Comparison of ENCODE assay signal across 8 cellular contexts in the genomic region with DNA sequence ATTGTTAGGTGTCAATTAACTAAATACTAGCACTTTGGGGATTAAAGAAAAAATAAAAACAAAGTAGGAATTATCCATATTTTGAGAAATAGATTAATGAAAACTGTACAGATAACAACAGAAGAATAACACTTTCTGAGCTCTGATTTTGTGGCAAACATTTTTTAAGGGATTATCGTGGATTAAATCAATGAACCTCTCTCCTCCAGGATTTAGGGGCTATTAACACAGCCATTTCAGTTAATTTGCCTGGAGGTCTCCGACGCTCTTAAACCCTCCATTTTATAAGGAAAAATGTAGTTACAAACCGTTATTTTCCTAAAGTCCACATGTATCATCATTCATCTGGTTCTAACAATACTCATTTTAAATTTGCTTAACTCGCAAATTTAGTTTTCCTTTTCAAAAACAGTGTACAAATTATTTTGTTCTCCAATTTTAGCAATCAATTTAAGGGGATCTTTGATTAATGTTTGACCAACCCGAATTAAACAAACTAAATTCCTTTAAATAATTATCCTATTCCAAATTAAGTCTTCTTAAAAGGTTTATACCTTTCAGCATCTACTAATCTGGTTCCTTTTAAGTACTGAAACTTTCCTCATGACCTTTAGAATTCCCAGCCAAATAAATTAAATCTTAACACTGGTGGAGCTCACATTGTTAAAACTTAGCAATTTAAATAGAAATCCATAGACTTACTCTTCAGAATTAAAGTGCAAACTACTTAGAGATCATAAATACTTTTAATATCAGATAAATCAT. TPM values are rescaled to one million over a fixed set of nuclear protein-coding genes. Genes with fewer than 3 reads are reported as not detected.
A peak's percentile ranks its signal among the peaks of the same experiment; 100 is the strongest.
DNase-seq lines count a peak whose midpoint lies in the region; ATAC-seq and TF ChIP-seq lines count a peak whose summit lies in the region.

No MANE protein-coding gene starts in this region.

- H3K27me3 ChIP-seq in CD8-positive, alpha-beta memory T cell (ENCODE audit: insufficient read depth, low read length, poor library complexity, severe bottlenecking), result no peaks in the 10 kb centered on the region
- H3K27me3 ChIP-seq in NT2/D1 (ENCODE audit: insufficient read depth, insufficient read length) (no peaks in the 10 kb centered on the region), dorsolateral prefrontal cortex (peaks cover 0 to 33% (median under 1%) of the 10 kb centered on the region in 45 donors), neural cell (ENCODE audit: insufficient read depth, low read depth, low read length) (no peaks in the 10 kb centered on the region)

- no peaks in the 10 kb centered on the region for H3K9me3 ChIP-seq in CD8-positive, alpha-beta memory T cell (ENCODE audit: low read length)
- H3K9me3 ChIP-seq in NT2/D1 (ENCODE audit: insufficient read depth, low read length) (no peaks in the 10 kb centered on the region), neural cell (ENCODE audit: low read length) (no peaks in the 10 kb centered on the region)

- peaks cover 34% of the 10 kb centered on the region for H3K4me1 ChIP-seq in CD8-positive, alpha-beta memory T cell (ENCODE audit: insufficient read depth, low read length)
- peaks cover 6% of the 10 kb centered on the region for H3K4me1 ChIP-seq in NT2/D1 (ENCODE audit: insufficient read depth, insufficient read length)

- TF ChIP-seq RAD21 in neural cell (conservative IDR thresholded peaks at IDR 0.05), result no peak

- TF ChIP-seq EP300 in neural cell (conservative IDR thresholded peaks at IDR 0.05; ENCODE audit: poor library complexity, severe bottlenecking), result no peak

- H3K9me2 ChIP-seq in neural cell (ENCODE audit: insufficient read depth, low read length), result no peaks in the 10 kb centered on the region

- H3K9ac ChIP-seq in NT2/D1 (ENCODE audit: insufficient read length, low read depth) (peak overlapping the region; percentile 94), neural cell (ENCODE audit: low read length) (peak overlapping the region; percentile 85)

- TF ChIP-seq CTCF in dorsolateral prefrontal cortex (IDR thresholded peaks at IDR 0.05 in 54 of 56, conservative IDR thresholded peaks at IDR 0.05 in 2 of 56; ENCODE audit: low read depth in 1 of 56, partially characterized antibody in 56 of 56) (no peak), neural cell (IDR thresholded peaks at IDR 0.05; ENCODE audit: poor library complexity, severe bottlenecking) (no peak)

- H3K79me2 ChIP-seq in neural cell (replicated peaks; ENCODE audit: insufficient read depth, low read length), result peaks cover 38% of the 10 kb centered on the region

- H3K36me3 Mint-ChIP-seq in CD8-positive, alpha-beta memory T cell, result peaks cover 0 to 20% (median 0%) of the 10 kb centered on the region in 3 donors

- H3K4me3 Mint-ChIP-seq in CD8-positive, alpha-beta memory T cell, result peak overlapping the region; percentile 91 to 99 (median 96)

- intact Hi-C loops in dorsolateral prefrontal cortex (cut with DNase I), result loop anchor here in 1 of 2 donors (1.0 to 5.0 kb wide), 3 partner anchors 31 to 289 kb away; partner anchors contain the start of genes IBA57, RNF187 and TRIM11

- H3K36me3 ChIP-seq in CD8-positive, alpha-beta memory T cell (ENCODE audit: insufficient read depth, low read length), result no peaks in the 10 kb centered on the region
- H3K36me3 ChIP-seq in NT2/D1 (ENCODE audit: insufficient read depth, insufficient read length, low read length) (peaks cover 5% of the 10 kb centered on the region), neural cell (ENCODE audit: insufficient read depth, low read length) (no peaks in the 10 kb centered on the region)

- H3K9me3 Mint-ChIP-seq in CD8-positive, alpha-beta memory T cell, result peaks cover 0 to 2% (median 0%) of the 10 kb centered on the region in 5 donors

- CTCF ChIA-PET in CD8-positive, alpha-beta memory T cell (lab: Charles Lee), result interaction anchor here (1.4 to 1.6 kb wide), 2 partner anchors 9 to 326 kb away, joined by 3 to 8 read pairs; no protein-coding TSS in a partner anchor

- peaks cover 0 to 9% of the 10 kb centered on the region in 2 donors for H3K27me3 Mint-ChIP-seq in CD8-positive, alpha-beta memory T cell

- peaks cover 37 to 57% (median 50%) of the 10 kb centered on the region in 3 donors for H3K4me1 Mint-ChIP-seq in CD8-positive, alpha-beta memory T cell

- no peak for ATAC-seq in HG03139 (IDR thresholded peaks at IDR 0.05; ENCODE audit: unreplicated experiment)

- H3K4me2 ChIP-seq in neural cell (ENCODE audit: low read length), result peak overlapping the region; percentile 97

- POLR2A ChIA-PET in CD8-positive, alpha-beta memory T cell (lab: Charles Lee), result interaction anchor here (1.1 to 2.9 kb wide), 3 partner anchors 9 to 50 kb away, joined by 3 to 28 read pairs (median 7); partner anchors contain the start of gene TRIM11

- no peaks in the 10 kb centered on the region for H3F3A ChIP-seq in neural cell (ENCODE audit: insufficient read depth, low read length, poor library complexity, severe bottlenecking)

- H3K4me3 ChIP-seq in CD8-positive, alpha-beta memory T cell (ENCODE audit: low read length), result peak overlapping the region; percentile 87
- H3K4me3 ChIP-seq in NT2/D1 (ENCODE audit: insufficient read length, low read depth) (peak overlapping the region; percentile 97), dorsolateral prefrontal cortex (peak overlapping the region; percentile 49 to 84 (median 71)), neural cell (ENCODE audit: low read length) (peak overlapping the region; percentile 78)

- H4K20me1 ChIP-seq in neural cell (ENCODE audit: insufficient read depth), result no peaks in the 10 kb centered on the region

- H2AFZ ChIP-seq in neural cell (ENCODE audit: low read depth, low read length), result no peak overlapping the region

- peak overlapping the region; percentile 95 for H3K27ac ChIP-seq in CD8-positive, alpha-beta memory T cell (ENCODE audit: low read depth, low read length)
- H3K27ac ChIP-seq in dorsolateral prefrontal cortex (peak overlapping the region in 54 of 59 donors; percentile 6 to 97 (median 91)), neural cell (ENCODE audit: low read length) (peak overlapping the region; percentile 92)

- H3K27ac Mint-ChIP-seq in CD8-positive, alpha-beta memory T cell, result peak overlapping the region; percentile 98 to 100 (median 99)

- DNase-seq in CD8-positive, alpha-beta memory T cell, result no peak
- no peak for DNase-seq in NT2/D1 (ENCODE audit: low read depth, low spot score)
- DNase-seq in dorsolateral prefrontal cortex, result no peak
- DNase-seq in stimulated activated CD4-positive, alpha-beta T cell treated with anti-CD3 and anti-CD28 coated beads, Interleukin-4, amount 100 ng/mL, for 1 hour, result no peak
- no peak for DNase-seq in activated gamma-delta T cell (lab: John Stamatoyannopoulos, UW)
- no peak for DNase-seq in stimulated activated CD4-positive, alpha-beta T cell treated with anti-CD3 and anti-CD28 coated beads, Interleukin-2, amount 100 ng/mL, for 48 hours

TF ChIP-seq in neural cell, 6 proteins besides CTCF, POLR2A, EP300 and RAD21:
- no peak for TF ChIP-seq MXI1 (conservative IDR thresholded peaks at IDR 0.05; ENCODE audit: poor library complexity, severe bottlenecking)
- TF ChIP-seq REST (IDR thresholded peaks at IDR 0.05; ENCODE audit: borderline replicate concordance), result no peak
- TF ChIP-seq EZH2 (IDR thresholded peaks at IDR 0.05; ENCODE audit: borderline replicate concordance, insufficient read depth, low read length, poor library complexity, severe bottlenecking), result no peak
- TF ChIP-seq POLR2AphosphoS5 (IDR thresholded peaks at IDR 0.05), result no peak
- no peak for TF ChIP-seq TAF1 (IDR thresholded peaks at IDR 0.05; ENCODE audit: low read depth)
- no peak for TF ChIP-seq SMC3 (conservative IDR thresholded peaks at IDR 0.05; ENCODE audit: poor library complexity)

RNA-seq across cellular contexts. Expression of gene RNF187, which starts 30.7 kb away (rescaled TPM):
- 100 to 1,000 TPM; 128 to 129 TPM for total RNA-seq in CD8-positive, alpha-beta memory T cell
- 56.7 TPM for polyA plus RNA-seq in CD8-positive, alpha-beta memory T cell
- total RNA-seq in dorsolateral prefrontal cortex, result 100 to 1,000 TPM; 154 to 378 (median 280) TPM
- polyA plus RNA-seq in neural cell, result 73.6 and 83.2 TPM in 2 replicates
- 49.4 and 61.4 TPM in 2 replicates for polyA minus RNA-seq in neural cell

RNA-seq across cellular contexts. Expression of gene TRIM17, which starts 39.8 kb away (rescaled TPM):
- total RNA-seq in CD8-positive, alpha-beta memory T cell, result 1 to 10 TPM; 1.8 to 2.1 TPM
- polyA plus RNA-seq in CD8-positive, alpha-beta memory T cell, result 0.60 TPM
- total RNA-seq in dorsolateral prefrontal cortex, result 10 to 100 TPM in 116 of 120 experiments, 1 to 10 TPM in 4; 8.5 to 40.4 (median 21.4) TPM
- polyA plus RNA-seq in neural cell, result 0.14 TPM in 1 of 2 replicates, not detected in the other
- polyA minus RNA-seq in neural cell, result 0.49 TPM in 1 of 2 replicates, not detected in the other

RNA-seq across cellular contexts. Expression of gene TRIM11, which starts 49.8 kb away (rescaled TPM):
- total RNA-seq in CD8-positive, alpha-beta memory T cell, result 10 to 100 TPM; 38.3 to 38.8 TPM
- polyA plus RNA-seq in CD8-positive, alpha-beta memory T cell, result 21.5 TPM
- 10 to 100 TPM; 15.7 to 36.4 (median 25.3) TPM for total RNA-seq in dorsolateral prefrontal cortex
- 25.1 and 28.5 TPM in 2 replicates for polyA plus RNA-seq in neural cell
- 34.5 and 38.5 TPM in 2 replicates for polyA minus RNA-seq in neural cell
